Comparison of ENCODE assay signal across 15 cellular contexts in genomic region chr4:152278172-152278504, GRCh38.
DNase-seq lines count a peak whose midpoint lies in the region; ATAC-seq and TF ChIP-seq lines count a peak whose summit lies in the region.
"Had no signal": no experiment of that assay in that cellular context is flagged by ENCODE, and none has a peak within 500 bp of the region (broad histone marks: within the 10 kb centered on the region; RNA-seq: fewer than 3 reads in every experiment).

No MANE protein-coding gene starts in this region.

- intact Hi-C loops in sciatic nerve (cut with DNase I): no loop called here

- peaks cover 22% of the 10 kb centered on the region for H3K4me1 ChIP-seq in foreskin keratinocyte
- H3K4me1 ChIP-seq: tibial artery had no signal

- H3K27me3 ChIP-seq in foreskin keratinocyte: no peaks in the 10 kb centered on the region
- H3K27me3 ChIP-seq: tibial artery had no signal

- TF ChIP-seq CTCF in foreskin keratinocyte (conservative IDR thresholded peaks at IDR 0.05): no peak

- DNase-seq in foreskin keratinocyte: no peak
- DNase-seq in T-helper 2 cell: no peak
- no peak for DNase-seq in NCI-H69 (lab: John Stamatoyannopoulos, UW)
- DNase-seq in OCI-M1 (lab: John Stamatoyannopoulos, UW): no peak
- DNase-seq in sciatic nerve (ENCODE audit: low spot score): no peak
- DNase-seq: cerebellar nuclear complex, EL, immature natural killer cell, NCI-H524 treated with DMSO at 0.1 percent for 48 hours, SIG-M5, tibial artery had no signal

- H3K27ac ChIP-seq in foreskin keratinocyte: no peak overlapping the region
- H3K27ac ChIP-seq: tibial artery had no signal

- ATAC-seq in GM18520 (IDR thresholded peaks at IDR 0.05; ENCODE audit: unreplicated experiment): peak; percentile 24
- peak; percentile 38 for ATAC-seq in GM21619 (IDR thresholded peaks at IDR 0.05; ENCODE audit: unreplicated experiment)
- peak; percentile 40 for ATAC-seq in HG03159 (IDR thresholded peaks at IDR 0.05; ENCODE audit: unreplicated experiment)
- ATAC-seq in foreskin keratinocyte: peak; percentile 10
- ATAC-seq in sciatic nerve: no peak
- ATAC-seq: activated CD4-positive, CD25-positive, alpha-beta regulatory T cell treated with anti-CD3 and anti-CD28 coated beads, Interleukin-2, amount 50 U/mL, for 24 hours had no signal
